8 cellular contexts compared by ENCODE assay signal in the genomic region with DNA sequence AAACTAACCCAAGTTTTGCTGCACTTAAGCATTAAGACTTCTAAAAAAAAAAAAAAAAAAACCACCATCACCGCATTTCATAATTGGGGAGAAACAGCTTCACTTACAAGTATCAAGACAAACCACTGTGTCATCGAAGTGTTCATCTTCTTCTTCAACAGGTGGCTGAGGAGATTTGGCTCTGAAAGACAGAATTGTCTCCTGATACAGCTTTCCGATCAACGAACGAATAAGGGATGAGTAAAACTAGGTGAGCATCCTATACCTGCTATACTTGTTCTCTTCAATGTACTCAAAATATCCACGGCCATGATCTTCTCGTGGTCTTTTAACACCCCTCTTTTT. TPM values are rescaled to one million over a fixed set of nuclear protein-coding genes. Genes with fewer than 3 reads are reported as not detected.
A peak's percentile ranks its signal among the peaks of the same experiment; 100 is the strongest.
DNase-seq lines count a peak whose midpoint lies in the region; ATAC-seq and TF ChIP-seq lines count a peak whose summit lies in the region.

No MANE protein-coding gene starts in this region.

- intact Hi-C loops in CD4-positive, alpha-beta T cell (cut with DNase I, micrococcal nuclease) = loop anchor here (1.0 to 10.0 kb wide), 5 partner anchors 8 to 410 kb away; partner anchors contain the start of genes ADSS2 (in 2 of the 2) and DESI2 (in 2 of the 2)
- intact Hi-C loops in breast epithelium (cut with DNase I; ENCODE audit: low total_unique reads) = loop anchor here (5.0 kb wide), 1 partner anchor 105 kb away; a partner anchor contains a TSS
- intact Hi-C loops in mucosa of descending colon (cut with DNase I, micrococcal nuclease) = loop anchor here (5.0 to 10.0 kb wide), 3 partner anchors 110 to 182 kb away; no protein-coding TSS in a partner anchor

- H3K27ac Mint-ChIP-seq in CD4-positive, alpha-beta T cell = peak overlapping the region; percentile 98

- H3K27ac ChIP-seq in CD4-positive, alpha-beta T cell (ENCODE audit: low read depth, low read length) = peak overlapping the region; percentile 99
- H3K27ac ChIP-seq in breast epithelium = peak overlapping the region; percentile 99 to 100

- CTCF ChIA-PET in CD4-positive, alpha-beta T cell (lab: Charles Lee) = interaction anchor here (0.7 to 6.2 kb wide), 4 partner anchors 27 to 180 kb away, joined by 3 to 63 read pairs (median 10); partner anchors contain the start of gene COX20

- peaks cover 78% of the 10 kb centered on the region for H3K36me3 Mint-ChIP-seq in CD4-positive, alpha-beta T cell (ENCODE audit: low read depth)

- H3K27me3 ChIP-seq in CD4-positive, alpha-beta T cell (ENCODE audit: control insufficient read depth, insufficient read depth, low read length) = no peaks in the 10 kb centered on the region
- H3K27me3 ChIP-seq in breast epithelium = no peaks in the 10 kb centered on the region

- DNase-seq in CD4-positive, alpha-beta T cell = no peak
- DNase-seq in M059J (ENCODE audit: low read depth) (peak; percentile 15), breast epithelium (ENCODE audit: low spot score in 2 of 2) (no peak), mucosa of descending colon (no peak), mesenteric fat pad (ENCODE audit: low spot score) (no peak), cerebellar cortex (ENCODE audit: low spot score) (no peak), mucosa of gallbladder (ENCODE audit: low spot score) (no peak)

- H3K4me3 Mint-ChIP-seq in CD4-positive, alpha-beta T cell = peak overlapping the region; percentile 96

- H3K9me3 ChIP-seq in CD4-positive, alpha-beta T cell (ENCODE audit: control insufficient read depth, low read length) = no peaks in the 10 kb centered on the region
- H3K9me3 ChIP-seq in breast epithelium = no peaks in the 10 kb centered on the region
- H3K9me3 ChIP-seq in mucosa of descending colon = no peaks in the 10 kb centered on the region

- no peak for TF ChIP-seq CTCF in CD4-positive, alpha-beta T cell (IDR thresholded peaks at IDR 0.05)
- no peak for TF ChIP-seq CTCF in breast epithelium (IDR thresholded peaks at IDR 0.05)
- no peak for TF ChIP-seq CTCF in mucosa of descending colon (IDR thresholded peaks at IDR 0.05)

- POLR2A ChIA-PET in CD4-positive, alpha-beta T cell (lab: Charles Lee) = interaction anchor here (0.5 to 22.6 kb wide), 15 partner anchors 10 to 1607 kb away, joined by 3 to 1262 read pairs (median 22); partner anchors contain the start of genes ADSS2, CEP170, COX20 and DESI2

- no peak for TF ChIP-seq POLR2A in breast epithelium (IDR thresholded peaks at IDR 0.05)

- peak; percentile 1 for ATAC-seq in CD4-positive, alpha-beta T cell (ENCODE audit: poor library complexity)
- ATAC-seq in mucosa of descending colon = no peak
- no peak for ATAC-seq in HG03135 (IDR thresholded peaks at IDR 0.05; ENCODE audit: unreplicated experiment)

- H3K4me1 Mint-ChIP-seq in CD4-positive, alpha-beta T cell (ENCODE audit: low read depth) = peaks cover 74% of the 10 kb centered on the region

- H3K27me3 Mint-ChIP-seq in CD4-positive, alpha-beta T cell = peaks cover 5% of the 10 kb centered on the region

- H3K9me3 Mint-ChIP-seq in CD4-positive, alpha-beta T cell = no peaks in the 10 kb centered on the region

- H3K36me3 ChIP-seq in breast epithelium (peaks cover 15% of the 10 kb centered on the region), mucosa of descending colon (ENCODE audit: low read depth) (peaks cover 1% of the 10 kb centered on the region)

- H3K4me3 ChIP-seq in breast epithelium (peak overlapping the region; percentile 98 to 99 (median 99)), mucosa of descending colon (peak overlapping the region; percentile 100)

- H3K4me1 ChIP-seq in breast epithelium = peaks cover 0 to 15% of the 10 kb centered on the region in 2 donors
- peaks cover 26% of the 10 kb centered on the region for H3K4me1 ChIP-seq in mucosa of descending colon (ENCODE audit: low read depth)

RNA-seq across cellular contexts. Expression of gene HNRNPU, which starts 2.0 kb away (rescaled TPM):
- 100 to 1,000 TPM; 415 TPM for total RNA-seq in CD4-positive, alpha-beta T cell
- 246 and 357 TPM in 2 replicates for total RNA-seq in M059J (2014; rRNA removed; shearing (Covaris generic))
- total RNA-seq in breast epithelium (100 to 1,000 TPM; 381 to 500 (median 416) TPM), mucosa of descending colon (100 to 1,000 TPM; 197 to 281 (median 260) TPM), mesenteric fat pad (284 TPM), mucosa of gallbladder (243 TPM)

RNA-seq across cellular contexts. Expression of gene COX20, which starts 26.9 kb away (rescaled TPM):
- 10 to 100 TPM; 14.5 to 16.8 TPM for total RNA-seq in CD4-positive, alpha-beta T cell
- 20.3 and 30.0 TPM in 2 replicates for total RNA-seq in M059J (2014; rRNA removed; shearing (Covaris generic))
- total RNA-seq in breast epithelium (10 to 100 TPM; 31.4 to 42.6 (median 35.7) TPM), mucosa of descending colon (10 to 100 TPM; 18.9 to 37.7 (median 32.3) TPM), mesenteric fat pad (20.8 TPM), mucosa of gallbladder (27.5 TPM)
